Comparison of ENCODE assay signal across 8 cellular contexts in the genomic region with DNA sequence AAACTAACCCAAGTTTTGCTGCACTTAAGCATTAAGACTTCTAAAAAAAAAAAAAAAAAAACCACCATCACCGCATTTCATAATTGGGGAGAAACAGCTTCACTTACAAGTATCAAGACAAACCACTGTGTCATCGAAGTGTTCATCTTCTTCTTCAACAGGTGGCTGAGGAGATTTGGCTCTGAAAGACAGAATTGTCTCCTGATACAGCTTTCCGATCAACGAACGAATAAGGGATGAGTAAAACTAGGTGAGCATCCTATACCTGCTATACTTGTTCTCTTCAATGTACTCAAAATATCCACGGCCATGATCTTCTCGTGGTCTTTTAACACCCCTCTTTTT. TPM values are rescaled to one million over a fixed set of nuclear protein-coding genes. Genes with fewer than 3 reads are reported as not detected.
DNase-seq lines count a peak whose midpoint lies in the region; ATAC-seq and TF ChIP-seq lines count a peak whose summit lies in the region.

No MANE protein-coding gene starts in this region.

- H3K4me2 ChIP-seq in DOHH2 (ENCODE audit: low read length) = peak overlapping the region; percentile 80

- peak overlapping the region; percentile 91 to 99 (median 97) for H3K4me3 Mint-ChIP-seq in naive thymus-derived CD4-positive, alpha-beta T cell

- CTCF ChIA-PET in naive thymus-derived CD4-positive, alpha-beta T cell (lab: Charles Lee) = interaction anchor here (0.9 to 8.7 kb wide), 7 partner anchors 9 to 210 kb away, joined by 3 to 83 read pairs (median 5); partner anchors contain the start of gene COX20

- peaks cover 0 to 3% (median 0%) of the 10 kb centered on the region in 5 donors for H3K27me3 Mint-ChIP-seq in naive thymus-derived CD4-positive, alpha-beta T cell

- peaks cover 85% of the 10 kb centered on the region for H3K79me2 ChIP-seq in DOHH2 (ENCODE audit: control insufficient read depth, low read length)

- H3K27me3 ChIP-seq in DOHH2 (ENCODE audit: control insufficient read depth, low read length) = peaks cover 4% of the 10 kb centered on the region; the same call in 1 of the 2 replicates
- H3K27me3 ChIP-seq in naive thymus-derived CD4-positive, alpha-beta T cell (ENCODE audit: control insufficient read depth in 2 of 2, insufficient read depth in 2 of 2, low read length in 2 of 2) = no peaks in the 10 kb centered on the region

- H3K36me3 ChIP-seq in DOHH2 (ENCODE audit: control insufficient read depth, low read length) = peaks cover 68% of the 10 kb centered on the region
- peaks cover 21 to 42% (median 40%) of the 10 kb centered on the region in 3 experiments for H3K36me3 ChIP-seq in naive thymus-derived CD4-positive, alpha-beta T cell (ENCODE audit: control insufficient read depth in 2 of 3, insufficient read depth in 3 of 3, low read length in 3 of 3)

- peaks cover 47 to 76% (median 72%) of the 10 kb centered on the region in 7 donors for H3K4me1 Mint-ChIP-seq in naive thymus-derived CD4-positive, alpha-beta T cell

- no peaks in the 10 kb centered on the region for H3K9me2 ChIP-seq in DOHH2 (replicated peaks; ENCODE audit: control insufficient read depth, low read length)

- peaks cover 0 to 11% (median 0%) of the 10 kb centered on the region in 11 donors for H3K9me3 Mint-ChIP-seq in naive thymus-derived CD4-positive, alpha-beta T cell

- intact Hi-C loops in naive thymus-derived CD4-positive, alpha-beta T cell (cut with micrococcal nuclease) = loop anchor here (1.0 to 10.0 kb wide), 6 partner anchors 10 to 1632 kb away; partner anchors contain the start of genes CEP170 (in 1 of the 2) and SDCCAG8 (in 1 of the 2)
- intact Hi-C loops in left colon (cut with DNase I, micrococcal nuclease) = loop anchor here in 1 of 2 donors (10.0 kb wide), 1 partner anchor 102 kb away; a partner anchor contains a TSS

- peak; percentile 46 for DNase-seq in NCI-H146 (lab: John Stamatoyannopoulos, UW)
- DNase-seq in choroid plexus epithelial cell (ENCODE audit: low read depth) = no peak
- peak in 1 of 9 donors; percentile 55 for DNase-seq in naive thymus-derived CD4-positive, alpha-beta T cell
- DNase-seq in stimulated activated CD4-positive, alpha-beta T cell treated with anti-CD3 and anti-CD28 coated beads, Interleukin-4, amount 100 ng/mL, for 24 hours = no peak
- no peak for DNase-seq in left colon

- peak overlapping the region; percentile 95 to 100 (median 98) for H3K27ac Mint-ChIP-seq in naive thymus-derived CD4-positive, alpha-beta T cell

- POLR2A ChIA-PET in naive thymus-derived CD4-positive, alpha-beta T cell (lab: Charles Lee) = interaction anchor here (0.6 to 30.7 kb wide), 8 partner anchors 20 to 1607 kb away, joined by 3 to 1419 read pairs (median 6); partner anchors contain the start of genes ADSS2, CATSPERE, CEP170 and COX20

- peaks cover 12 to 44% (median 43%) of the 10 kb centered on the region in 5 donors for H3K36me3 Mint-ChIP-seq in naive thymus-derived CD4-positive, alpha-beta T cell

- no peaks in the 10 kb centered on the region for H3K9me3 ChIP-seq in DOHH2 (ENCODE audit: control insufficient read depth, insufficient read depth, low read length)
- no peaks in the 10 kb centered on the region for H3K9me3 ChIP-seq in naive thymus-derived CD4-positive, alpha-beta T cell (ENCODE audit: control insufficient read depth in 2 of 3, low read length in 3 of 3)

- peak overlapping the region; percentile 85 for H3K27ac ChIP-seq in DOHH2 (ENCODE audit: low read depth, low read length)
- H3K27ac ChIP-seq in naive thymus-derived CD4-positive, alpha-beta T cell (ENCODE audit: low read depth, low read length) = peak overlapping the region; percentile 100

- H3K4me3 ChIP-seq in DOHH2 (ENCODE audit: low read length) (peak overlapping the region; percentile 99), choroid plexus epithelial cell (ENCODE audit: low read depth, low read length) (peak overlapping the region; percentile 78)
- peak overlapping the region; percentile 78 for H3K4me3 ChIP-seq in naive thymus-derived CD4-positive, alpha-beta T cell (ENCODE audit: low read length)

- peaks cover 48% of the 10 kb centered on the region for H4K20me1 ChIP-seq in DOHH2 (ENCODE audit: control insufficient read depth, insufficient read depth, low read depth, low read length)

- no peak for ATAC-seq in naive thymus-derived CD4-positive, alpha-beta T cell
- ATAC-seq in HG03432 (IDR thresholded peaks at IDR 0.05; ENCODE audit: unreplicated experiment) = no peak
- ATAC-seq in HG02798 (IDR thresholded peaks at IDR 0.05; ENCODE audit: poor library complexity, unreplicated experiment) = no peak
- no peak for ATAC-seq in left colon

- H3K4me1 ChIP-seq in DOHH2 (ENCODE audit: control insufficient read depth, low read length) = peaks cover 51% of the 10 kb centered on the region
- peaks cover 43% of the 10 kb centered on the region in 2 donors for H3K4me1 ChIP-seq in naive thymus-derived CD4-positive, alpha-beta T cell (ENCODE audit: control insufficient read depth in 2 of 2, insufficient read depth in 2 of 2, low read length in 2 of 2)

- peaks cover 54% of the 10 kb centered on the region for H3F3A ChIP-seq in DOHH2 (ENCODE audit: control insufficient read depth, insufficient read depth)

- TF ChIP-seq CTCF in DOHH2 (IDR thresholded peaks at IDR 0.05; ENCODE audit: low read depth, low read length, poor library complexity, severe bottlenecking) (no peak), choroid plexus epithelial cell (conservative IDR thresholded peaks at IDR 0.05; ENCODE audit: low read depth, low read length) (no peak)

RNA-seq across cellular contexts. Expression of gene HNRNPU, which starts 2.0 kb away (rescaled TPM):
- 100 to 1,000 TPM; 378 to 509 (median 428) TPM for total RNA-seq in naive thymus-derived CD4-positive, alpha-beta T cell
- polyA plus RNA-seq in naive thymus-derived CD4-positive, alpha-beta T cell = 100 to 1,000 TPM; 282 to 474 TPM
- total RNA-seq in left colon = 100 to 1,000 TPM; 188 to 225 TPM

RNA-seq across cellular contexts. Expression of gene COX20, which starts 26.9 kb away (rescaled TPM):
- 10 to 100 TPM; 23.5 to 31.0 (median 27.8) TPM for total RNA-seq in naive thymus-derived CD4-positive, alpha-beta T cell
- polyA plus RNA-seq in naive thymus-derived CD4-positive, alpha-beta T cell = 10 to 100 TPM; 17.1 to 43.7 TPM
- total RNA-seq in left colon = 10 to 100 TPM; 21.8 to 30.5 TPM
